Comparison of ENCODE assay signal across 1 cellular context in the genomic region with DNA sequence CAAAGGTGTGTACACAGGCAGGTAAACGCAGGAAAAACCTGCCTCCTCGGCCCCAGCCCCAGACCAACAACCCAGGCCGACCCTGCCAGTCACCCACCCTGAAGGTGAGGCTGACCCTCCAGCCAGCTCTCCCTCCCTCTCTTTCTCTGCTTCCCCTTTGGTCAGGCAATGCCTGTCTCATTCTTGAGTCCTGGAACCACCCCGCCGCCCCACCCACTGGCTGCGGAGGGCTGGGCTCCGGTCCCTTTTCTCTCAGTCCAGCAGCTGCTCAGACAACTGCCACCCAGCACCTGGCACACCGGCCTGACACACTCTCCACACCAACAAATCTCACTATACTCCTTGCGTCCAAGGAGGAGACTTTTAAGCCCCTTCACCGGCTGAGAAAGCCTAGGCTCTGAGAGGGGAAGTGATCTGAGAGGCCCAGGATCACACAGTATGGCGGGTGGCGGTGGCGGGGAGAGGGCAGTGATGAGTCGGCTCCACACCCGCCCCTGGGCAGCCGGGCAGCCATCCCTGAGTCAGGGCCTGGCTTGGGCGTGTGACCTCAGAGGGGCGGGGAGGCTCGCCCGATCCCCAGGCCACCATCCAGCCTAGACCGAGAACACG.
A peak's percentile ranks its signal among the peaks of the same experiment; 100 is the strongest.
TF ChIP-seq lines count a peak whose summit lies in the region.

No MANE protein-coding gene starts in this region.

TF ChIP-seq in HEK293, 187 proteins besides CTCF, POLR2A, EP300 and RAD21 (continued from another document and continues in another):
- TF ChIP-seq, protein P1, sequence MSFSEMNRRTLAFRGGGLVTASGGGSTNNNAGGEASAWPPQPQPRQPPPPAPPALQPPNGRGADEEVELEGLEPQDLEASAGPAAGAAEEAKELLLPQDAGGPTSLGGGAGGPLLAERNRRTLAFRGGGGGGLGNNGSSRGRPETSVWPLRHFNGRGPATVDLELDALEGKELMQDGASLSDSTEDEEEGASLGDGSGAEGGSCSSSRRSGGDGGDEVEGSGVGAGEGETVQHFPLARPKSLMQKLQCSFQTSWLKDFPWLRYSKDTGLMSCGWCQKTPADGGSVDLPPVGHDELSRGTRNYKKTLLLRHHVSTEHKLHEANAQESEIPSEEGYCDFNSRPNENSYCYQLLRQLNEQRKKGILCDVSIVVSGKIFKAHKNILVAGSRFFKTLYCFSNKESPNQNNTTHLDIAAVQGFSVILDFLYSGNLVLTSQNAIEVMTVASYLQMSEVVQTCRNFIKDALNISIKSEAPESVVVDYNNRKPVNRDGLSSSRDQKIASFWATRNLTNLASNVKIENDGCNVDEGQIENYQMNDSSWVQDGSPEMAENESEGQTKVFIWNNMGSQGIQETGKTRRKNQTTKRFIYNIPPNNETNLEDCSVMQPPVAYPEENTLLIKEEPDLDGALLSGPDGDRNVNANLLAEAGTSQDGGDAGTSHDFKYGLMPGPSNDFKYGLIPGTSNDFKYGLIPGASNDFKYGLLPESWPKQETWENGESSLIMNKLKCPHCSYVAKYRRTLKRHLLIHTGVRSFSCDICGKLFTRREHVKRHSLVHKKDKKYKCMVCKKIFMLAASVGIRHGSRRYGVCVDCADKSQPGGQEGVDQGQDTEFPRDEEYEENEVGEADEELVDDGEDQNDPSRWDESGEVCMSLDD (tag by site-specific recombination; IDR thresholded peaks at IDR 0.05): peak; percentile 10; the same call in 1 of the 2 replicates
- TF ChIP-seq ZNF202 (tag by site-specific recombination; IDR thresholded peaks at IDR 0.05; ENCODE audit: borderline replicate concordance): no peak
- TF ChIP-seq, protein P2, sequence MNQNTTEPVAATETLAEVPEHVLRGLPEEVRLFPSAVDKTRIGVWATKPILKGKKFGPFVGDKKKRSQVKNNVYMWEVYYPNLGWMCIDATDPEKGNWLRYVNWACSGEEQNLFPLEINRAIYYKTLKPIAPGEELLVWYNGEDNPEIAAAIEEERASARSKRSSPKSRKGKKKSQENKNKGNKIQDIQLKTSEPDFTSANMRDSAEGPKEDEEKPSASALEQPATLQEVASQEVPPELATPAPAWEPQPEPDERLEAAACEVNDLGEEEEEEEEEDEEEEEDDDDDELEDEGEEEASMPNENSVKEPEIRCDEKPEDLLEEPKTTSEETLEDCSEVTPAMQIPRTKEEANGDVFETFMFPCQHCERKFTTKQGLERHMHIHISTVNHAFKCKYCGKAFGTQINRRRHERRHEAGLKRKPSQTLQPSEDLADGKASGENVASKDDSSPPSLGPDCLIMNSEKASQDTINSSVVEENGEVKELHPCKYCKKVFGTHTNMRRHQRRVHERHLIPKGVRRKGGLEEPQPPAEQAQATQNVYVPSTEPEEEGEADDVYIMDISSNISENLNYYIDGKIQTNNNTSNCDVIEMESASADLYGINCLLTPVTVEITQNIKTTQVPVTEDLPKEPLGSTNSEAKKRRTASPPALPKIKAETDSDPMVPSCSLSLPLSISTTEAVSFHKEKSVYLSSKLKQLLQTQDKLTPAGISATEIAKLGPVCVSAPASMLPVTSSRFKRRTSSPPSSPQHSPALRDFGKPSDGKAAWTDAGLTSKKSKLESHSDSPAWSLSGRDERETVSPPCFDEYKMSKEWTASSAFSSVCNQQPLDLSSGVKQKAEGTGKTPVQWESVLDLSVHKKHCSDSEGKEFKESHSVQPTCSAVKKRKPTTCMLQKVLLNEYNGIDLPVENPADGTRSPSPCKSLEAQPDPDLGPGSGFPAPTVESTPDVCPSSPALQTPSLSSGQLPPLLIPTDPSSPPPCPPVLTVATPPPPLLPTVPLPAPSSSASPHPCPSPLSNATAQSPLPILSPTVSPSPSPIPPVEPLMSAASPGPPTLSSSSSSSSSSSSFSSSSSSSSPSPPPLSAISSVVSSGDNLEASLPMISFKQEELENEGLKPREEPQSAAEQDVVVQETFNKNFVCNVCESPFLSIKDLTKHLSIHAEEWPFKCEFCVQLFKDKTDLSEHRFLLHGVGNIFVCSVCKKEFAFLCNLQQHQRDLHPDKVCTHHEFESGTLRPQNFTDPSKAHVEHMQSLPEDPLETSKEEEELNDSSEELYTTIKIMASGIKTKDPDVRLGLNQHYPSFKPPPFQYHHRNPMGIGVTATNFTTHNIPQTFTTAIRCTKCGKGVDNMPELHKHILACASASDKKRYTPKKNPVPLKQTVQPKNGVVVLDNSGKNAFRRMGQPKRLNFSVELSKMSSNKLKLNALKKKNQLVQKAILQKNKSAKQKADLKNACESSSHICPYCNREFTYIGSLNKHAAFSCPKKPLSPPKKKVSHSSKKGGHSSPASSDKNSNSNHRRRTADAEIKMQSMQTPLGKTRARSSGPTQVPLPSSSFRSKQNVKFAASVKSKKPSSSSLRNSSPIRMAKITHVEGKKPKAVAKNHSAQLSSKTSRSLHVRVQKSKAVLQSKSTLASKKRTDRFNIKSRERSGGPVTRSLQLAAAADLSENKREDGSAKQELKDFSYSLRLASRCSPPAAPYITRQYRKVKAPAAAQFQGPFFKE (tag by site-specific recombination; IDR thresholded peaks at IDR 0.05; ENCODE audit: borderline replicate concordance): no peak
- TF ChIP-seq ZNF548 (tag by site-specific recombination; IDR thresholded peaks at IDR 0.05): no peak
- no peak for TF ChIP-seq ELK4 (IDR thresholded peaks at IDR 0.05; ENCODE audit: borderline replicate concordance, low read depth, low read length)
- peak; percentile 64 for TF ChIP-seq SP3 (tag by site-specific recombination; IDR thresholded peaks at IDR 0.05)
- no peak for TF ChIP-seq ZFP69B (tag by site-specific recombination; IDR thresholded peaks at IDR 0.05)
- TF ChIP-seq ZNF629 (tag by site-specific recombination; IDR thresholded peaks at IDR 0.05): no peak
- TF ChIP-seq ZNF341 (tag by site-specific recombination; IDR thresholded peaks at IDR 0.05; ENCODE audit: low read depth): peak; percentile 52
- TF ChIP-seq ZXDB (tag by site-specific recombination; IDR thresholded peaks at IDR 0.05): no peak; the same call in 1 of the 2 replicates
- no peak for TF ChIP-seq ZNF274 (IDR thresholded peaks at IDR 0.05; ENCODE audit: low read length)
- TF ChIP-seq ZNF274 (tag by site-specific recombination; IDR thresholded peaks at IDR 0.05; ENCODE audit: borderline replicate concordance): no peak
- no peak for TF ChIP-seq HOXA7 (CRISPR knock-in tag; IDR thresholded peaks at IDR 0.05; ENCODE audit: borderline replicate concordance)
- TF ChIP-seq SCRT2 (tag by site-specific recombination; IDR thresholded peaks at IDR 0.05): no peak
- TF ChIP-seq ZNF664 (tag by site-specific recombination; IDR thresholded peaks at IDR 0.05): no peak
- TF ChIP-seq SP2 (tag by site-specific recombination; IDR thresholded peaks at IDR 0.05): peak; percentile 64
- TF ChIP-seq ZNF639 (tag by site-specific recombination; IDR thresholded peaks at IDR 0.05): no peak
- TF ChIP-seq SP7 (tag by site-specific recombination; IDR thresholded peaks at IDR 0.05): no peak
- no peak for TF ChIP-seq ZNF239 (tag by site-specific recombination; IDR thresholded peaks at IDR 0.05)
- no peak for TF ChIP-seq TCF7L2 (IDR thresholded peaks at IDR 0.05; ENCODE audit: borderline replicate concordance, low read depth, low read length)
- TF ChIP-seq ZSCAN16 (tag by site-specific recombination; IDR thresholded peaks at IDR 0.05): no peak
- TF ChIP-seq MEIS1 (CRISPR knock-in tag; IDR thresholded peaks at IDR 0.05; ENCODE audit: borderline replicate concordance): no peak
- TF ChIP-seq ZFHX2 (tag by site-specific recombination; conservative IDR thresholded peaks at IDR 0.05): peak; percentile 33
- no peak for TF ChIP-seq ZNF335 (tag by site-specific recombination; conservative IDR thresholded peaks at IDR 0.05)
- TF ChIP-seq ZNF555 (tag by site-specific recombination; conservative IDR thresholded peaks at IDR 0.05): no peak
- TF ChIP-seq ZNF2 (tag by site-specific recombination; IDR thresholded peaks at IDR 0.05): no peak
- no peak for TF ChIP-seq ZNF184 (tag by site-specific recombination; IDR thresholded peaks at IDR 0.05)
- no peak for TF ChIP-seq ZBTB6 (tag by site-specific recombination; IDR thresholded peaks at IDR 0.05)
- TF ChIP-seq ZNF571 (tag by site-specific recombination; IDR thresholded peaks at IDR 0.05): no peak
- no peak for TF ChIP-seq ZNF558 (tag by site-specific recombination; IDR thresholded peaks at IDR 0.05)
- TF ChIP-seq ZSCAN30 (tag by site-specific recombination; IDR thresholded peaks at IDR 0.05): 0 out of 2 replicates have a peak, but pooled peaks have one; percentile 60
- peak; percentile 78; the same call in 1 of the 2 replicates for TF ChIP-seq HOXC10 (CRISPR knock-in tag; IDR thresholded peaks at IDR 0.05)
- TF ChIP-seq YY1 (tag by site-specific recombination; IDR thresholded peaks at IDR 0.05): no peak; the same call in 1 of the 2 replicates
- no peak for TF ChIP-seq ZNF404 (tag by site-specific recombination; IDR thresholded peaks at IDR 0.05)
- no peak for TF ChIP-seq IKZF3 (tag by site-specific recombination; IDR thresholded peaks at IDR 0.05)
- TF ChIP-seq, protein P3, sequence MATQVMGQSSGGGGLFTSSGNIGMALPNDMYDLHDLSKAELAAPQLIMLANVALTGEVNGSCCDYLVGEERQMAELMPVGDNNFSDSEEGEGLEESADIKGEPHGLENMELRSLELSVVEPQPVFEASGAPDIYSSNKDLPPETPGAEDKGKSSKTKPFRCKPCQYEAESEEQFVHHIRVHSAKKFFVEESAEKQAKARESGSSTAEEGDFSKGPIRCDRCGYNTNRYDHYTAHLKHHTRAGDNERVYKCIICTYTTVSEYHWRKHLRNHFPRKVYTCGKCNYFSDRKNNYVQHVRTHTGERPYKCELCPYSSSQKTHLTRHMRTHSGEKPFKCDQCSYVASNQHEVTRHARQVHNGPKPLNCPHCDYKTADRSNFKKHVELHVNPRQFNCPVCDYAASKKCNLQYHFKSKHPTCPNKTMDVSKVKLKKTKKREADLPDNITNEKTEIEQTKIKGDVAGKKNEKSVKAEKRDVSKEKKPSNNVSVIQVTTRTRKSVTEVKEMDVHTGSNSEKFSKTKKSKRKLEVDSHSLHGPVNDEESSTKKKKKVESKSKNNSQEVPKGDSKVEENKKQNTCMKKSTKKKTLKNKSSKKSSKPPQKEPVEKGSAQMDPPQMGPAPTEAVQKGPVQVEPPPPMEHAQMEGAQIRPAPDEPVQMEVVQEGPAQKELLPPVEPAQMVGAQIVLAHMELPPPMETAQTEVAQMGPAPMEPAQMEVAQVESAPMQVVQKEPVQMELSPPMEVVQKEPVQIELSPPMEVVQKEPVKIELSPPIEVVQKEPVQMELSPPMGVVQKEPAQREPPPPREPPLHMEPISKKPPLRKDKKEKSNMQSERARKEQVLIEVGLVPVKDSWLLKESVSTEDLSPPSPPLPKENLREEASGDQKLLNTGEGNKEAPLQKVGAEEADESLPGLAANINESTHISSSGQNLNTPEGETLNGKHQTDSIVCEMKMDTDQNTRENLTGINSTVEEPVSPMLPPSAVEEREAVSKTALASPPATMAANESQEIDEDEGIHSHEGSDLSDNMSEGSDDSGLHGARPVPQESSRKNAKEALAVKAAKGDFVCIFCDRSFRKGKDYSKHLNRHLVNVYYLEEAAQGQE (tag by site-specific recombination; IDR thresholded peaks at IDR 0.05): 0 out of 2 replicates have a peak, but pooled peaks have one; percentile 11
- TF ChIP-seq ZNF768 (tag by site-specific recombination; IDR thresholded peaks at IDR 0.05): no peak
- TF ChIP-seq KLF8 (tag by site-specific recombination; IDR thresholded peaks at IDR 0.05): peak; percentile 67; the same call in 1 of the 2 replicates
- no peak for TF ChIP-seq ZNF354C (tag by site-specific recombination; IDR thresholded peaks at IDR 0.05; ENCODE audit: borderline replicate concordance, low read depth)
- TF ChIP-seq KLF17 (tag by site-specific recombination; IDR thresholded peaks at IDR 0.05): peak; percentile 17; the same call in 1 of the 2 replicates
